Comparison of ENCODE assay signal across 10 cellular contexts in the genomic region with DNA sequence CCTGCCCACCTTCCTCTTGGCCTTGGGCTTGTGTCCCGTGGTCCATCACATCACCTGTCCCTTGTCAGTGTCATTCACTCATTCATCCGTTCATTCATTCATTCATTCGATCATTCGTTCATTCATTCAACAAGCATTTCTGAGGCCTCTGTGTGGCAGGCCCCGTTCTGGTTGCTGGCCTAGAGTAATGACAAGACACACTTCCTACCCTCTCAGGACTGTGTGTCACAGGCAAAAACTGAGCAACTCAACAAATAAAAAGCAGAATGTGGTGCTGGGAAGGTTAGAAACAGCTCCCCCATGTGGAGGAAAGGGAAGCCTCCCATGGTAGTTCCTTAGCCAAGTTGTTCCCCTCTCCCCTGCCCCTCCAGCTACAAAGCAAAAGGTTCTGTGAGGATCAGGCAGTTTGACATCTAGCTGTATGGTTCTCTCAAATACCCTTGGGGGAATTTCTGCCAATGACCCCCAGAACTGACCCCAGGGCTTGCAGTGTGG. TPM values are rescaled to one million over a fixed set of nuclear protein-coding genes. Genes with fewer than 3 reads are reported as not detected.
DNase-seq lines count a peak whose midpoint lies in the region; ATAC-seq and TF ChIP-seq lines count a peak whose summit lies in the region.
"Had no signal": no experiment of that assay in that cellular context is flagged by ENCODE, and none has a peak within 500 bp of the region (broad histone marks: within the 10 kb centered on the region; RNA-seq: fewer than 3 reads in every experiment).

No MANE protein-coding gene starts in this region.

- DNase-seq in AG09309 (ENCODE audit: low read depth) = no peak
- peak; percentile 74 for DNase-seq in GM23338 (ENCODE audit: low spot score)
- DNase-seq in germinal center (ENCODE audit: low spot score) = peak; percentile 36
- no peak for DNase-seq in hippocampal formation (lab: John Stamatoyannopoulos, UW)
- no peak for DNase-seq in NCI-H2196 treated with DMSO at 0.1 percent for 48 hours (lab: John Stamatoyannopoulos, UW; ENCODE audit: unreplicated experiment)
- DNase-seq: naive B cell had no signal

- H3K9me3 Mint-ChIP-seq in GM23338 = peaks cover 22% of the 10 kb centered on the region

- H3K27me3 Mint-ChIP-seq in GM23338 (ENCODE audit: insufficient read depth, low read depth, poor library complexity) = peaks cover 10% of the 10 kb centered on the region
- H3K27me3 Mint-ChIP-seq: activated naive CD8-positive, alpha-beta T cell; naive B cell had no signal

- H3K4me3 ChIP-seq in AG09309 (ENCODE audit: control insufficient read depth, low read depth, low read length) = no peak overlapping the region
- no peak overlapping the region for H3K4me3 ChIP-seq in GM23338

- peaks cover 15% of the 10 kb centered on the region for H3K36me3 Mint-ChIP-seq in GM23338 (ENCODE audit: low read depth)
- H3K36me3 Mint-ChIP-seq: naive B cell had no signal

- no peaks in the 10 kb centered on the region for H3K79me2 ChIP-seq in GM23338 (replicated peaks; ENCODE audit: insufficient read depth)

- H3K4me3 Mint-ChIP-seq in GM23338 = no peak overlapping the region
- H3K4me3 Mint-ChIP-seq: activated naive CD8-positive, alpha-beta T cell; naive B cell had no signal

- no peaks in the 10 kb centered on the region for H3K36me3 ChIP-seq in GM23338 (ENCODE audit: insufficient read depth)

- peak; percentile 67 for TF ChIP-seq CTCF in AG09309 (IDR thresholded peaks at IDR 0.05; ENCODE audit: control insufficient read depth, insufficient read depth, low read depth, low read length, missing control alignments)
- TF ChIP-seq CTCF in GM23338 (conservative IDR thresholded peaks at IDR 0.05; ENCODE audit: low read depth in 2 of 2) = peak; percentile 73 to 79

- H3K27ac ChIP-seq in GM23338 (ENCODE audit: low read depth) = no peak overlapping the region

- no peak overlapping the region for H2AFZ ChIP-seq in GM23338

- H4K20me1 ChIP-seq in GM23338 (replicated peaks; ENCODE audit: insufficient read depth) = no peaks in the 10 kb centered on the region

- H3K4me1 ChIP-seq in GM23338 (ENCODE audit: insufficient read depth) = no peaks in the 10 kb centered on the region

- H3K4me2 ChIP-seq in GM23338 = no peak overlapping the region

- ATAC-seq in GM23338 (peak; percentile 75), SK-N-SH treated with all-trans-retinoic acid at 6 μM for 48 hours (peak; percentile 64), GM18498 (IDR thresholded peaks at IDR 0.05; ENCODE audit: unreplicated experiment) (no peak), GM19467 (IDR thresholded peaks at IDR 0.05; ENCODE audit: unreplicated experiment) (no peak)

- H3F3A ChIP-seq in GM23338 (replicated peaks; ENCODE audit: low read depth) = no peaks in the 10 kb centered on the region

- no peaks in the 10 kb centered on the region for H3K27me3 ChIP-seq in GM23338 (ENCODE audit: insufficient read depth)

- H3K9me2 ChIP-seq in GM23338 (ENCODE audit: insufficient read depth) = 0 out of 2 replicates have a peak, but pooled peaks cover 5% of the 10 kb centered on the region

- H3K27ac Mint-ChIP-seq in GM23338 = no peak overlapping the region
- H3K27ac Mint-ChIP-seq: activated naive CD8-positive, alpha-beta T cell had no signal

- H3K4me1 Mint-ChIP-seq in GM23338 = no peaks in the 10 kb centered on the region; the same call in 2 of the 3 replicates
- H3K4me1 Mint-ChIP-seq: naive B cell had no signal

TF ChIP-seq in GM23338, 12 proteins besides CTCF, POLR2A, EP300 and RAD21 (continues in another document):
- no peak for TF ChIP-seq POLR2AphosphoS5 (IDR thresholded peaks at IDR 0.05; ENCODE audit: low read depth)
- TF ChIP-seq ZNF114 (CRISPR knock-in tag; IDR thresholded peaks at IDR 0.05) = no peak

TF ChIP-seq in SK-N-SH treated with all-trans-retinoic acid at 6 μM for 48 hours, 23 proteins besides CTCF, POLR2A, EP300 and RAD21:
- TF ChIP-seq TCF4 (CRISPR knock-in tag; IDR thresholded peaks at IDR 0.05; ENCODE audit: borderline replicate concordance) (no peak), BACH2 (CRISPR knock-in tag; IDR thresholded peaks at IDR 0.05; ENCODE audit: borderline replicate concordance) (no peak), OSR1 (CRISPR knock-in tag; IDR thresholded peaks at IDR 0.05) (no peak), ZNF8 (CRISPR knock-in tag; IDR thresholded peaks at IDR 0.05) (no peak)

RNA-seq across cellular contexts. Expression of gene OMP, which starts 1.6 kb away (rescaled TPM):
- total RNA-seq in GM23338 (2014; rRNA removed; shearing (Covaris generic)) = 1.0 TPM in 1 of 2 replicates, not detected in the other
- polyA plus RNA-seq in GM23338 (2016; fragmentation: Nextera tagmentation; extraction: Ambion mirVana) = not detected in 2 replicates

RNA-seq across cellular contexts. Expression of gene MYO7A, which starts 27.0 kb away (rescaled TPM):
- total RNA-seq in GM23338 (2014; rRNA removed; shearing (Covaris generic)) = 2.3 and 5.4 TPM in 2 replicates
- polyA plus RNA-seq in GM23338 (2016; fragmentation: Nextera tagmentation; extraction: Ambion mirVana) = 1.7 and 1.8 TPM in 2 replicates

RNA-seq across cellular contexts. Expression of gene CAPN5, which starts 34.3 kb away (rescaled TPM):
- 23.2 and 32.2 TPM in 2 replicates for total RNA-seq in GM23338 (2014; rRNA removed; shearing (Covaris generic))
- 10.2 TPM in 2 replicates for polyA plus RNA-seq in GM23338 (2016; fragmentation: Nextera tagmentation; extraction: Ambion mirVana)

Comparison
In these comparisons a context has a peak if more than half of its experiments do, and no peak if none do; other contexts are left out.
1. DNase-seq: peak in GM23338 (single experiment) and germinal center (single experiment); none in AG09309 (single experiment), hippocampal formation (0 of 2) and NCI-H2196 treated with DMSO at 0.1 percent for 48 hours (single experiment).
2. ATAC-seq: peak in GM23338 (single experiment) and SK-N-SH treated with all-trans-retinoic acid at 6 μM for 48 hours (single experiment); none in GM18498 (single experiment) and GM19467 (single experiment).